In the genomic region with DNA sequence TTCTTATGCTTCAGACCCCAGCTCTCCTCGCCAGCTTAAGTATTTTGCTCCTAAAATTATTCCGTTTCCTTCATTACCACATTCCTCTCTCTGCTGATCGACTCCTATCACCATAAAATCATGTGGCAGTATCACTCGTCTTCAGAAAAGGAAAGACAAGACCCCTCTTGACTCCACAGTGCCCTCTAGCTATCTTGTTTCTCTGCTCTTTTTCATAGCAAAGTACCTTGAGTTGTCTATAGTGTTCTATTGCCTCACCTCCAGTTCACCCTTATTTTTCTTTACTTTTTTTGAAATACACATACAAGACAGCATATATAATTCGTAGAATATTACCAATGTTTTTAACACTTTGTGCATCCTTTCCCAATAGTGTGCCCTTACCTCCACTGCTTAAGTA, we compare ENCODE assay signal across 11 cellular contexts.
DNase-seq lines count a peak whose midpoint lies in the region; ATAC-seq, FAIRE-seq and TF ChIP-seq lines count a peak whose summit lies in the region.
"Had no signal": no experiment of that assay in that cellular context is flagged by ENCODE, and none has a peak within 500 bp of the region (broad histone marks: within the 10 kb centered on the region; RNA-seq: fewer than 3 reads in every experiment).

No MANE protein-coding gene starts in this region.

- no peaks in the 10 kb centered on the region for H3K27me3 ChIP-seq in pancreas
- H3K27me3 ChIP-seq in aorta (ENCODE audit: control insufficient read depth in 1 of 2, insufficient read depth in 2 of 2, low read length in 1 of 2) = peaks cover 0 to 2% of the 10 kb centered on the region in 2 donors
- H3K27me3 ChIP-seq: gastrocnemius medialis had no signal

- ATAC-seq in HG03175 (IDR thresholded peaks at IDR 0.05; ENCODE audit: unreplicated experiment) (no peak), pancreas (no peak), aorta (ENCODE audit: low FRiP score) (no peak)
- ATAC-seq: gastrocnemius medialis had no signal

- no peak for TF ChIP-seq CTCF in pancreas (IDR thresholded peaks at IDR 0.05)

- H3K27ac ChIP-seq in pancreas (no peak overlapping the region), aorta (ENCODE audit: low read depth in 1 of 2, low read length in 2 of 2) (no peak overlapping the region)
- H3K27ac ChIP-seq: gastrocnemius medialis had no signal

- whole genome bisulfite sequencing in pancreas, 2 donors = 77 to 81% methylated on average over 5 of the region's 5 CpGs
- WGBS in aorta, 2 donors = 73 to 78% methylated on average over 5 of the region's 5 CpGs

- H3K9me3 ChIP-seq in pancreas (no peaks in the 10 kb centered on the region), aorta (ENCODE audit: control insufficient read depth, low read length) (no peaks in the 10 kb centered on the region)
- H3K9me3 ChIP-seq: gastrocnemius medialis had no signal

- POLR2A ChIA-PET in HEK293T (lab: Yijun Ruan, JAX) = no interaction called here

- H3K4me1 ChIP-seq in pancreas (no peaks in the 10 kb centered on the region), aorta (ENCODE audit: control insufficient read depth in 1 of 2, insufficient read depth in 2 of 2, low read length in 2 of 2) (no peaks in the 10 kb centered on the region)
- H3K4me1 ChIP-seq: gastrocnemius medialis had no signal

- intact Hi-C loops in pancreas (cut with DNase I) (no loop called here), aorta (cut with DNase I) (no loop called here)

- H3K36me3 ChIP-seq in pancreas = no peaks in the 10 kb centered on the region
- H3K36me3 ChIP-seq in aorta (ENCODE audit: control insufficient read depth in 1 of 2, insufficient read depth in 2 of 2, low read length in 1 of 2) = no peaks in the 10 kb centered on the region
- H3K36me3 ChIP-seq: gastrocnemius medialis had no signal

- CTCF ChIA-PET in HEK293T (lab: Yijun Ruan, JAX) = interaction anchor here (1.4 kb wide), 1 partner anchor 12 kb away, joined by 4 read pairs; no protein-coding TSS in a partner anchor

- FAIRE-seq in pancreas (lab: Jason Lieb, UNC) = no peak

- H3K4me3 ChIP-seq in pancreas (no peak overlapping the region), aorta (ENCODE audit: low read length in 2 of 2) (no peak overlapping the region)
- H3K4me3 ChIP-seq: gastrocnemius medialis had no signal

- DNase-seq in EH (ENCODE audit: low read depth) (peak; percentile 15), HEK293T (ENCODE audit: extremely low spot score) (peak; percentile 21), OCI-M1 (lab: John Stamatoyannopoulos, UW) (peak; percentile 67), foreskin melanocyte (peak; percentile 13), NCI-H2227 treated with DMSO at 0.1 percent for 48 hours (lab: John Stamatoyannopoulos, UW) (no peak), pancreas (no peak), aorta (no peak)
- DNase-seq: caudate nucleus, gastrocnemius medialis, GDM1 had no signal

TF ChIP-seq in HEK293T, 16 proteins besides CTCF, POLR2A, EP300 and RAD21:
- TF ChIP-seq FOXA1 (IDR thresholded peaks at IDR 0.05) (no peak), FOXM1 (IDR thresholded peaks at IDR 0.05; ENCODE audit: borderline replicate concordance) (no peak), NFRKB (IDR thresholded peaks at IDR 0.05) (no peak), FOXK2 (IDR thresholded peaks at IDR 0.05) (no peak)

Comparison
In these comparisons a context has a peak if more than half of its experiments do, and no peak if none do; other contexts are left out.
1. DNase-seq: peak in EH (single experiment), HEK293T (single experiment), OCI-M1 (single experiment) and foreskin melanocyte (single experiment); none in NCI-H2227 treated with DMSO at 0.1 percent for 48 hours (single experiment), pancreas (0 of 6) and aorta (0 of 2).